37 cellular contexts compared by ENCODE assay signal in genomic region chr4:42385534-42385933, GRCh38. TPM values are rescaled to one million over a fixed set of nuclear protein-coding genes. Genes with fewer than 3 reads are reported as not detected.
"Had no signal": no experiment of that assay in that cellular context is flagged by ENCODE, and none has a peak within 500 bp of the region (broad histone marks: within the 10 kb centered on the region; RNA-seq: fewer than 3 reads in every experiment).

No MANE protein-coding gene starts in this region.

- H3K4me2 ChIP-seq: KMS-11 had no signal

- H3K27ac ChIP-seq: KMS-11 had no signal

- H3K9ac ChIP-seq: KMS-11 had no signal

- DNase-seq: Karpas-422, Kasumi-1, KG1, MG63, MM.1S, MV-4-11, NCI-H1048, NCI-H1092, NCI-H1092 treated with DMSO at 0.1 percent for 48 hours, NCI-H1105, NCI-H1105 treated with DMSO at 0.1 percent for 48 hours, NCI-H1417, NCI-H1417 treated with DMSO at 0.1 percent for 48 hours, NCI-H1436, NCI-H1436 treated with DMSO at 0.1 percent for 48 hours, NCI-H146, NCI-H1694, NCI-H1694 treated with DMSO at 0.1 percent for 48 hours, NCI-H187 treated with DMSO at 0.1 percent for 48 hours, NCI-H1930, NCI-H2029, NCI-H2029 treated with DMSO at 0.1 percent for 48 hours, NCI-H2081, NCI-H2081 treated with DMSO at 0.1 percent for 48 hours, NCI-H2107, NCI-H2171, NCI-H2171 treated with DMSO at 0.1 percent for 48 hours, NCI-H2227 treated with DMSO at 0.1 percent for 48 hours, NCI-H226, NCI-H345, NCI-H446, NCI-H446 treated with DMSO at 0.1 percent for 48 hours, NCI-H510A, NCI-H510A treated with DMSO at 0.1 percent for 48 hours had no signal

- H3K9me3 ChIP-seq: MG63 had no signal

- H3K36me3 ChIP-seq: MG63 had no signal

- H3K4me3 ChIP-seq: MG63 had no signal

- H3K27me3 ChIP-seq: MG63 had no signal

RNA-seq across cellular contexts. Expression of gene SHISA3, which starts 11.8 kb away (rescaled TPM):
- total RNA-seq: LHCN-M2, MCF 10A had no signal
